ENCODE assay signal across 24 cellular contexts in the genomic region with DNA sequence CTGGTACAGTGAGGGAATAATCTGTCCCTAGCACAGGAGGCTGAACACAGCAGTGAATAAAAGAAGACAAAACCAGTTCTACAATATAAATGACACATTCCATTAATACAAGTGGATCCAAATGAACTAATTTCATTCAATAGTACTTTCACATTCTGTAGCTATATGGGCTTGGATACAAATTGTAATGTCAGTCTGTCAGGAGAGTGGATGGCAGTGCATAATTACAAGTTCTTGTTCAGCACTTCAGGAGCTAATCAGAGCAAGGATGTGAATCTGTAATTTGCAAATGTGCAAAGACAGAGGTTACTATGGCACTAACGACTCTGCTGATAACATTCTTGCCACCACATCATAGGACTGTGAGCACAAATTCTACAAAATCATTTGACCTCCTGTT.
"Had no signal": no experiment of that assay in that cellular context is flagged by ENCODE, and none has a peak within 500 bp of the region (broad histone marks: within the 10 kb centered on the region; RNA-seq: fewer than 3 reads in every experiment).

No MANE protein-coding gene starts in this region.

- DNase-seq: colonic mucosa; cortex of kidney; effector CD8-positive, alpha-beta T cell; effector memory CD8-positive, alpha-beta T cell; endodermal cell; erythroblast; esophagus squamous epithelium; foreskin fibroblast; foreskin melanocyte; gastrocnemius medialis; heart left ventricle; left cardiac atrium; left lung; left ventricle myocardium superior; lower lobe of right lung; mesendoderm; midbrain; naive thymus-derived CD4-positive, alpha-beta T cell had no signal

- H3K9me3 ChIP-seq: colonic mucosa, esophagus squamous epithelium, gastrocnemius medialis, heart left ventricle, left lung, lower lobe of right lung had no signal

- H3K4me3 ChIP-seq: colonic mucosa, esophagus squamous epithelium, gastrocnemius medialis, heart left ventricle, hepatocyte, left lung, lower lobe of right lung had no signal

- H3K4me2 ChIP-seq: hepatocyte had no signal

- H3K27me3 ChIP-seq: colonic mucosa, esophagus squamous epithelium, gastrocnemius medialis, heart left ventricle, hepatocyte, left lung had no signal

- H3K36me3 ChIP-seq: colonic mucosa, esophagus squamous epithelium, gastrocnemius medialis, heart left ventricle, left lung, lower lobe of right lung had no signal

- H2AFZ ChIP-seq: hepatocyte had no signal

- H3K27ac ChIP-seq: colonic mucosa, epithelial cell of prostate, esophagus squamous epithelium, gastrocnemius medialis, heart left ventricle, hepatocyte, left lung, lower lobe of right lung had no signal

- H3K4me1 ChIP-seq: colonic mucosa, gastrocnemius medialis, heart left ventricle, left lung, lower lobe of right lung had no signal

- FAIRE-seq: endometrium, islet of Langerhans, keratinocyte had no signal

- ATAC-seq: effector memory CD8-positive, alpha-beta T cell; esophagus mucosa; gastrocnemius medialis; heart left ventricle; left cardiac atrium; left lung; left ventricle myocardium superior; lower lobe of right lung; naive thymus-derived CD4-positive, alpha-beta T cell had no signal
